17 cellular contexts compared by ENCODE assay signal in the genomic region with DNA sequence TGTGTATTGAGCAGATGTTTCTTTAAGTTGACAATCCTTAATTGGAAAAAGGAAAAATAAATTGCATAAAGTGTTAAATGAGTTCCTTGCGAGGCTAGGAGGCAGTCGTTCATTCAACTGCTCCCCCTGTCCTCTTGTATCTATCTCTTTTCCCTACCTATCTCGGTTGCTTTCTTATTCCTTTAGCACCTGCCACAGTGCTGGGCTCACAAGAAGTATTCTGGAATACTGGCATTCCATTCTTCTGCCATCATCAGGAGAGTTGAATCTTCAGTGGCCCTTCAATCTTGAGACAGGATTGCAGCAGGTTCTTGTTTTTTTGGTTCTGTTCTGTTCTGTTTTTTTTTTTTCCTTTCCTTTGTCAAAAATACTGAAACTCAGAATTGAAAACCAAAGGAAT.
DNase-seq lines count a peak whose midpoint lies in the region; FAIRE-seq and TF ChIP-seq lines count a peak whose summit lies in the region.
"Had no signal": no experiment of that assay in that cellular context is flagged by ENCODE, and none has a peak within 500 bp of the region (broad histone marks: within the 10 kb centered on the region; RNA-seq: fewer than 3 reads in every experiment).

No MANE protein-coding gene starts in this region.

- H3K4me3 ChIP-seq in HUES48 (ENCODE audit: low read depth, low read length) (no peak overlapping the region; the same call in 1 of the 2 replicates), H1 (ENCODE audit: extremely low read depth in 1 of 4, insufficient read depth in 2 of 4, low read depth in 3 of 4, low read length in 4 of 4) (no peak overlapping the region)
- H3K4me3 ChIP-seq: BLaER1 treated with 17β-estradiol and CSF1 and Interleukin-3, amounts not matched to agents 10 nM and 100 nM; HAP-1; K562 had no signal

- H3K27ac ChIP-seq in HUES48 (ENCODE audit: low read depth, low read length) (no peak overlapping the region), H1 (ENCODE audit: low read depth, low read length) (no peak overlapping the region)
- H3K27ac ChIP-seq: BLaER1 treated with 17β-estradiol and CSF1 and Interleukin-3, amounts not matched to agents 10 nM and 100 nM had no signal

- CTCF ChIA-PET in H1 (lab: Charles Lee; ENCODE audit: partially characterized antibody) = no interaction called here

- H3K23me2 ChIP-seq in H1 (ENCODE audit: low read depth, low read length) = no peaks in the 10 kb centered on the region

- H3K36me3 ChIP-seq in HUES48 (ENCODE audit: control insufficient read depth, insufficient read depth, low read length) (no peaks in the 10 kb centered on the region), H1 (ENCODE audit: control insufficient read depth in 2 of 4, insufficient read depth in 4 of 4, low read length in 3 of 4) (no peaks in the 10 kb centered on the region)
- H3K36me3 ChIP-seq: BLaER1 treated with 17β-estradiol and CSF1 and Interleukin-3, amounts not matched to agents 10 nM and 100 nM; HAP-1 had no signal

- no peak overlapping the region for H2BK15ac ChIP-seq in H1 (ENCODE audit: low read length)

- no peak overlapping the region for H2BK5ac ChIP-seq in H1 (ENCODE audit: low read depth, low read length)

- H2AFZ ChIP-seq in H1 (ENCODE audit: low read length) = no peak overlapping the region

- H3K4me2 ChIP-seq in H1 (ENCODE audit: insufficient read depth in 1 of 2, low read depth in 2 of 2, low read length in 2 of 2) = no peak overlapping the region
- H3K4me2 ChIP-seq: BLaER1 treated with 17β-estradiol and CSF1 and Interleukin-3, amounts not matched to agents 10 nM and 100 nM had no signal

- TF ChIP-seq POLR2A in H1 (IDR thresholded peaks at IDR 0.05; ENCODE audit: control extremely low read depth in 1 of 2, low read depth in 2 of 2, low read length in 2 of 2) = no peak

- DNase-seq in H1 (ENCODE audit: low read depth in 1 of 2, low spot score in 2 of 2) (no peak), iPS DF 4.7 (ENCODE audit: extremely low read depth, low spot score) (peak; percentile 28), NCI-H748 treated with DMSO at 0.1 percent for 48 hours (lab: John Stamatoyannopoulos, UW) (no peak), NCI-H2227 (lab: John Stamatoyannopoulos, UW; ENCODE audit: unreplicated experiment) (no peak), NCI-H187 (lab: John Stamatoyannopoulos, UW) (no peak), cardiac septum (ENCODE audit: low spot score) (no peak)
- DNase-seq: Calu3; CD8-positive, alpha-beta T cell; DMS79 treated with DMSO at 0.1 percent for 48 hours; GF-D8; GOT3; IMR-90 had no signal

- no peaks in the 10 kb centered on the region for H4K20me1 ChIP-seq in H1 (replicated peaks in 1 of 2; ENCODE audit: control insufficient read depth in 1 of 2, insufficient read depth in 2 of 2, low read length in 2 of 2)
- H4K20me1 ChIP-seq: BLaER1 treated with 17β-estradiol and CSF1 and Interleukin-3, amounts not matched to agents 10 nM and 100 nM had no signal

- no peak overlapping the region for H2BK120ac ChIP-seq in H1 (replicated peaks; ENCODE audit: low read depth, low read length)

- no peak overlapping the region for H3K56ac ChIP-seq in H1 (replicated peaks; ENCODE audit: insufficient read length, low read depth, low read length)

- no peak for FAIRE-seq in H1 (lab: Jason Lieb, UNC)
- FAIRE-seq: A204.1, K562 had no signal

- no peak overlapping the region for H3K4ac ChIP-seq in H1 (replicated peaks; ENCODE audit: insufficient read length, low read depth, low read length)

- H4K8ac ChIP-seq in H1 (ENCODE audit: extremely low read depth, insufficient read depth, low read length) = no peak overlapping the region

- no peaks in the 10 kb centered on the region for H3K79me2 ChIP-seq in H1 (ENCODE audit: control insufficient read depth in 1 of 2, insufficient read depth in 2 of 2, low read length in 2 of 2)

- POLR2A ChIA-PET in H1 (lab: Charles Lee; ENCODE audit: partially characterized antibody) = no interaction called here

- no peak overlapping the region for H3K23ac ChIP-seq in H1 (ENCODE audit: insufficient read length)

- H3K27me3 ChIP-seq in HUES48 (ENCODE audit: control insufficient read depth, insufficient read depth, low read length) (no peaks in the 10 kb centered on the region), H1 (replicated peaks in 1 of 4; ENCODE audit: control insufficient read depth in 3 of 4, extremely low read depth in 1 of 4, insufficient read depth in 3 of 4, low read length in 3 of 4) (no peaks in the 10 kb centered on the region)
- H3K27me3 ChIP-seq: BLaER1 treated with 17β-estradiol and CSF1 and Interleukin-3, amounts not matched to agents 10 nM and 100 nM had no signal

- H3K9ac ChIP-seq in HUES48 (ENCODE audit: low read depth, low read length) (0 out of 2 replicates have a peak overlapping the region, but pooled peaks have one; percentile 8), H1 (replicated peaks in 1 of 4; ENCODE audit: extremely low read depth in 1 of 4, low read depth in 3 of 4, low read length in 3 of 4) (no peak overlapping the region)
- H3K9ac ChIP-seq: BLaER1 treated with 17β-estradiol and CSF1 and Interleukin-3, amounts not matched to agents 10 nM and 100 nM had no signal

- H2BK12ac ChIP-seq in H1 (ENCODE audit: low read depth, low read length) = no peak overlapping the region

- H3K18ac ChIP-seq in H1 (ENCODE audit: extremely low read depth, low read length) = no peak overlapping the region

- no peaks in the 10 kb centered on the region for H3K9me3 ChIP-seq in HUES48 (ENCODE audit: control insufficient read depth, insufficient read depth, low read length)
- no peaks in the 10 kb centered on the region for H3K9me3 ChIP-seq in H1 (ENCODE audit: insufficient read depth in 2 of 2, low read depth in 1 of 2, low read length in 1 of 2)
- H3K9me3 ChIP-seq: BLaER1 treated with 17β-estradiol and CSF1 and Interleukin-3, amounts not matched to agents 10 nM and 100 nM; HAP-1 had no signal

- no peak overlapping the region for H4K91ac ChIP-seq in H1 (replicated peaks; ENCODE audit: insufficient read length, low read length)

- peaks cover 10% of the 10 kb centered on the region for H3K4me1 ChIP-seq in HUES48 (ENCODE audit: control insufficient read depth, insufficient read depth, low read length)
- H3K4me1 ChIP-seq in H1 (replicated peaks in 1 of 4; ENCODE audit: control insufficient read depth in 3 of 4, insufficient read depth in 4 of 4, low read length in 3 of 4) = no peaks in the 10 kb centered on the region
- H3K4me1 ChIP-seq: BLaER1 treated with 17β-estradiol and CSF1 and Interleukin-3, amounts not matched to agents 10 nM and 100 nM had no signal

- H3K79me1 ChIP-seq in H1 (ENCODE audit: low read depth, low read length) = no peaks in the 10 kb centered on the region; the same call in 1 of the 2 replicates

- WGBS in H1 (ENCODE audit: extremely low coverage in 1 of 2, insufficient coverage in 1 of 2, insufficient read length in 1 of 2, insufficient replicate concordance in 2 of 2, low coverage in 1 of 2, low lambda C conversion rate in 2 of 2, missing lambda C conversion rate in 1 of 2), 2 experiments = 59% methylated on average over 3 of the region's 3 CpGs; no CpG with 5 or more reads in 1 of the 2 experiments

- no peak overlapping the region for H3K14ac ChIP-seq in H1 (ENCODE audit: insufficient read length)

- H4K5ac ChIP-seq in H1 (ENCODE audit: insufficient read length, low read depth, low read length) = no peak overlapping the region

- TF ChIP-seq RAD21 in H1 (IDR thresholded peaks at IDR 0.05 in 1 of 2, conservative IDR thresholded peaks at IDR 0.05 in 1 of 2; ENCODE audit: low read depth in 2 of 2, low read length in 2 of 2) = no peak

- intact Hi-C loops in cardiac septum (cut with DNase I) = loop anchor here (10.0 kb wide), 1 partner anchor 194 kb away; no protein-coding TSS in a partner anchor

- TF ChIP-seq CTCF in H1 (IDR thresholded peaks at IDR 0.05; ENCODE audit: control extremely low read depth in 1 of 3, insufficient read depth in 1 of 3, low read depth in 1 of 3, low read length in 3 of 3) = no peak

- no peak overlapping the region for H2AK5ac ChIP-seq in H1 (ENCODE audit: low read depth, low read length)

- no peak for TF ChIP-seq EP300 in H1 (IDR thresholded peaks at IDR 0.05; ENCODE audit: borderline replicate concordance in 1 of 2, low read depth in 2 of 2, low read length in 2 of 2)

- no peak overlapping the region for H2BK20ac ChIP-seq in H1 (ENCODE audit: low read length)

TF ChIP-seq in H1, 55 proteins besides CTCF, POLR2A, EP300 and RAD21:
- TF ChIP-seq, protein P1, sequence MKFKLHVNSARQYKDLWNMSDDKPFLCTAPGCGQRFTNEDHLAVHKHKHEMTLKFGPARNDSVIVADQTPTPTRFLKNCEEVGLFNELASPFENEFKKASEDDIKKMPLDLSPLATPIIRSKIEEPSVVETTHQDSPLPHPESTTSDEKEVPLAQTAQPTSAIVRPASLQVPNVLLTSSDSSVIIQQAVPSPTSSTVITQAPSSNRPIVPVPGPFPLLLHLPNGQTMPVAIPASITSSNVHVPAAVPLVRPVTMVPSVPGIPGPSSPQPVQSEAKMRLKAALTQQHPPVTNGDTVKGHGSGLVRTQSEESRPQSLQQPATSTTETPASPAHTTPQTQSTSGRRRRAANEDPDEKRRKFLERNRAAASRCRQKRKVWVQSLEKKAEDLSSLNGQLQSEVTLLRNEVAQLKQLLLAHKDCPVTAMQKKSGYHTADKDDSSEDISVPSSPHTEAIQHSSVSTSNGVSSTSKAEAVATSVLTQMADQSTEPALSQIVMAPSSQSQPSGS (IDR thresholded peaks at IDR 0.05; ENCODE audit: low read length) = no peak
- TF ChIP-seq JUND (IDR thresholded peaks at IDR 0.05; ENCODE audit: low read length) = peak; percentile 27; the same call in 1 of the 2 replicates
